ENCODE assay signal across 21 cellular contexts in the genomic region with DNA sequence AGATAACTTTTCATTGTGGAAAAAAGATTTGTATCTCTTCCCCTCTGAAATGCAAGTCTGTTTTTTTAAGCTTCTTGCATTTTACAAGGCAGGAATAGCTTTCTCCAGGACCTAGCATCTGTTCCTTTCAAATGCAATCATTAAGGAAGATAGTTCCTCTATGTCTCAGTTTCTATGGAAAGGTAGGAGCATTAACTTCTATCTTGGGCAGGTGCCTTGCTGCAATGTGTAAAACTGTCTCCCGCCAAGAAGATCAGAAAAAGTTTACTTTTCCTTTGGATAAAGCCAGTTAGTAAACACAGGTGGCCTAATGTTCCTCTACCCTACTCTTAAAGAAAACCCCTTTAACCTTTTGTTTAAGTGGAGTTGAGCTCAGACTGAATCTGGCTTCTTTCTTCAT.
"Had no signal": no experiment of that assay in that cellular context is flagged by ENCODE, and none has a peak within 500 bp of the region (broad histone marks: within the 10 kb centered on the region; RNA-seq: fewer than 3 reads in every experiment).

No MANE protein-coding gene starts in this region.

- H3K4me1 ChIP-seq: SJCRH30 had no signal

- H3K27me3 ChIP-seq: MG63, SJCRH30 had no signal

- ATAC-seq: Panc1, PC-3, SK-N-SH treated with all-trans-retinoic acid at 6 μM for 48 hours had no signal

- H3K36me3 ChIP-seq: MG63, SJCRH30 had no signal

- H3K4me3 ChIP-seq: MG63, SJCRH30 had no signal

- H3K27ac ChIP-seq: RWPE1, SJCRH30 had no signal

- DNase-seq: KBM-7, MG63, NCI-H1092, NCI-H1105 treated with DMSO at 0.1 percent for 48 hours, NCI-H1417 treated with DMSO at 0.1 percent for 48 hours, NCI-H146, NCI-H1694 treated with DMSO at 0.1 percent for 48 hours, NCI-H1930, NCI-H2081 treated with DMSO at 0.1 percent for 48 hours, NCI-H2171, NCI-H226, NCI-H446, NCI-H510A, NCI-H524 treated with DMSO at 0.1 percent for 48 hours, PC-3, SHP77 treated with DMSO at 0.1 percent for 48 hours, SJCRH30, T-helper 1 cell had no signal

- H3K9me3 ChIP-seq: MG63, SJCRH30 had no signal
